Comparison of ENCODE assay signal across 7 cellular contexts in the genomic region with DNA sequence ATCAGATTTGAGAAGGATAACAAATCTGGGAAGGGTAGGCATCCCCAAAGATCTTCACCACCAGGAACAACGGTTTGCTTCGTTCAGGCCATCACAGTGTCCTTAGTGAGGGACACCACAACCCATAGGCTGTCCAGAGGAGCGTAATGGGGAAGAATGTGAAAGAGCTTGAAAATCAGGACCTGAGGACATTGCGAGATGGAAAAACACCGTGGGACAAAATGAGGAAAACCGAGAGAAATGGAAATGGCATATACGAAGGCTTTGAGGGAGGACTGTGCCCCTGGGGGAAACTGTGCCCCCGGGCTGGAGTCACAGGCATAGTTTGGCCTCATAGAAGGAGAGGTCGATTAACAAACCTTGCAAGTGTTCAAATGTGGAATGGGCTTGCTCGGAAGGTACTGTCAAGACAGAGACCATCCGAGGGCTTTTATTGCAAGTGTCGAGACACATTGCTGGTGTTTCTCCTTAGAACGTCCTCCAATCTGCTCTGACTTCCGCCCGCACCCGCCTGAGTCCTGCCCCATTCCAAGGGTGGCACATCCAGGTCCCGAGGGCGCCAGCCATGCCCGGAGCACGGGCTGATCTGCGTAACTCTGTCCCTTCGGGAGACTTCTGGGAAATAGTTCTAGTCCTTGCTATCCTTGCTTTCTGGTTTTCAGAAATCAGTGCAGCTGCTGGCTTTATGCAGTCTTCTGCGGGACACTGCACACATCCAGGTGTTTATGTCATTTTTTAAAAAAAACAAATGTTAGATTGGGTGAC. TPM values are rescaled to one million over a fixed set of nuclear protein-coding genes. Genes with fewer than 3 reads are reported as not detected.
DNase-seq lines count a peak whose midpoint lies in the region; ATAC-seq, FAIRE-seq and TF ChIP-seq lines count a peak whose summit lies in the region.

No MANE protein-coding gene starts in this region.

- H3K4me1 Mint-ChIP-seq in activated T-cell treated with anti-CD3 and anti-CD28 coated beads, Interleukin-2, amount 50 U/mL, for 72 hours (ENCODE audit: low read depth), result peaks cover 19% of the 10 kb centered on the region
- H3K4me1 Mint-ChIP-seq in natural killer cell treated with Interleukin-12 subunit alpha and Interleukin-12 subunit beta and Interleukin-15 and Interleukin-18, amount 100 ng/mL, for 72 hours (ENCODE audit: low read depth in 2 of 2), result peaks cover 8 to 19% of the 10 kb centered on the region in 2 donors

- peaks cover 18% of the 10 kb centered on the region for H3K27me3 Mint-ChIP-seq in activated T-cell treated with anti-CD3 and anti-CD28 coated beads, Interleukin-2, amount 50 U/mL, for 72 hours (ENCODE audit: low read depth)
- peaks cover 0 to 4% of the 10 kb centered on the region in 2 donors for H3K27me3 Mint-ChIP-seq in natural killer cell treated with Interleukin-12 subunit alpha and Interleukin-12 subunit beta and Interleukin-15 and Interleukin-18, amount 100 ng/mL, for 72 hours

- H3K4me1 ChIP-seq in upper lobe of right lung, result peaks cover 24% of the 10 kb centered on the region

- no peak for TF ChIP-seq CTCF in foreskin fibroblast (IDR thresholded peaks at IDR 0.05; ENCODE audit: low read depth, low read length)
- no peak for TF ChIP-seq CTCF in upper lobe of right lung (IDR thresholded peaks at IDR 0.05)

- intact Hi-C loops in upper lobe of right lung (cut with DNase I), result no loop called here

- peak overlapping the region; percentile 90 to 98 for H3K4me3 Mint-ChIP-seq in activated T-cell treated with anti-CD3 and anti-CD28 coated beads, Interleukin-2, amount 50 U/mL, for 72 hours
- peak overlapping the region; percentile 75 for H3K4me3 Mint-ChIP-seq in natural killer cell treated with Interleukin-12 subunit alpha and Interleukin-12 subunit beta and Interleukin-15 and Interleukin-18, amount 100 ng/mL, for 72 hours

- peak; percentile 3 for ATAC-seq in HG02571 (IDR thresholded peaks at IDR 0.05; ENCODE audit: unreplicated experiment)
- ATAC-seq in activated T-cell treated with anti-CD3 and anti-CD28 coated beads, Interleukin-2, amount 50 U/mL, for 72 hours (replicated peaks in 1 of 2), result peak; percentile 5 to 19
- ATAC-seq in natural killer cell treated with Interleukin-12 subunit alpha and Interleukin-12 subunit beta and Interleukin-15 and Interleukin-18, amount 100 ng/mL, for 72 hours, result no peak
- peak; percentile 65 for ATAC-seq in upper lobe of right lung

- H3K4me3 ChIP-seq in foreskin fibroblast (ENCODE audit: low read depth in 1 of 2, low read length in 2 of 2) (peak overlapping the region; percentile 72 to 90), upper lobe of right lung (peak overlapping the region; percentile 93)

- no peaks in the 10 kb centered on the region for H3K9me3 Mint-ChIP-seq in activated T-cell treated with anti-CD3 and anti-CD28 coated beads, Interleukin-2, amount 50 U/mL, for 72 hours
- no peaks in the 10 kb centered on the region for H3K9me3 Mint-ChIP-seq in natural killer cell treated with Interleukin-12 subunit alpha and Interleukin-12 subunit beta and Interleukin-15 and Interleukin-18, amount 100 ng/mL, for 72 hours

- TF ChIP-seq POLR2A in GM12892 (IDR thresholded peaks at IDR 0.05; ENCODE audit: low read depth, low read length), result no peak

- no peaks in the 10 kb centered on the region for H3K9me3 ChIP-seq in upper lobe of right lung

- no peak overlapping the region for H3K27ac Mint-ChIP-seq in activated T-cell treated with anti-CD3 and anti-CD28 coated beads, Interleukin-2, amount 50 U/mL, for 72 hours
- peak overlapping the region; percentile 1 to 54 for H3K27ac Mint-ChIP-seq in natural killer cell treated with Interleukin-12 subunit alpha and Interleukin-12 subunit beta and Interleukin-15 and Interleukin-18, amount 100 ng/mL, for 72 hours

- no peaks in the 10 kb centered on the region for H3K36me3 ChIP-seq in upper lobe of right lung

- FAIRE-seq in GM12892 (lab: Jason Lieb, UNC), result peak; percentile 44

- H3K27me3 ChIP-seq in upper lobe of right lung, result no peaks in the 10 kb centered on the region

- DNase-seq in GM12892 (ENCODE audit: insufficient read length) (no peak), NCI-H2171 treated with DMSO at 0.1 percent for 48 hours (lab: John Stamatoyannopoulos, UW) (peak; percentile 82), foreskin fibroblast (peak; percentile 24 to 63), upper lobe of right lung (peak; percentile 86)
- peak; percentile 13 to 23 for DNase-seq in activated T-cell treated with anti-CD3 and anti-CD28 coated beads, Interleukin-2, amount 50 U/mL, for 72 hours
- no peak for DNase-seq in natural killer cell treated with Interleukin-12 subunit alpha and Interleukin-12 subunit beta and Interleukin-15 and Interleukin-18, amount 100 ng/mL, for 72 hours (ENCODE audit: low spot score)

- peak overlapping the region; percentile 97 for H3K27ac ChIP-seq in upper lobe of right lung

- H3K36me3 Mint-ChIP-seq in activated T-cell treated with anti-CD3 and anti-CD28 coated beads, Interleukin-2, amount 50 U/mL, for 72 hours (ENCODE audit: insufficient read depth in 2 of 2), result no peaks in the 10 kb centered on the region
- H3K36me3 Mint-ChIP-seq in natural killer cell treated with Interleukin-12 subunit alpha and Interleukin-12 subunit beta and Interleukin-15 and Interleukin-18, amount 100 ng/mL, for 72 hours, result no peaks in the 10 kb centered on the region

RNA-seq across cellular contexts. Expression of gene PALS1, which starts 0.9 kb away (rescaled TPM):
- polyA plus RNA-seq in GM12892 (2012; ENCODE audit: missing spikeins), result 5.6 TPM
- total RNA-seq in activated T-cell treated with anti-CD3 and anti-CD28 coated beads, Interleukin-2, amount 50 U/mL, for 72 hours, result 1 to 10 TPM; 5.5 to 6.5 TPM
- total RNA-seq in natural killer cell treated with Interleukin-12 subunit alpha and Interleukin-12 subunit beta and Interleukin-15 and Interleukin-18, amount 100 ng/mL, for 72 hours, result 10 to 100 TPM in 1 of 2 donors, 1 to 10 TPM in 1; 6.4 to 10.8 TPM
- total RNA-seq in upper lobe of right lung, result 35.5 TPM

RNA-seq across cellular contexts. Expression of gene GARIN2, which starts 51.1 kb away (rescaled TPM):
- polyA plus RNA-seq in GM12892 (2012; ENCODE audit: missing spikeins), result 0.45 TPM
- not detected for total RNA-seq in activated T-cell treated with anti-CD3 and anti-CD28 coated beads, Interleukin-2, amount 50 U/mL, for 72 hours
- not detected for total RNA-seq in natural killer cell treated with Interleukin-12 subunit alpha and Interleukin-12 subunit beta and Interleukin-15 and Interleukin-18, amount 100 ng/mL, for 72 hours
- 0.29 TPM for total RNA-seq in upper lobe of right lung

Comparison
In these comparisons a context has a peak if more than half of its experiments do, and no peak if none do; other contexts are left out.
1. DNase-seq: peak in NCI-H2171 treated with DMSO at 0.1 percent for 48 hours (single experiment), activated T-cell treated with anti-CD3 and anti-CD28 coated beads, Interleukin-2, amount 50 U/mL, for 72 hours (2 of 2), foreskin fibroblast (2 of 2) and upper lobe of right lung (single experiment); none in GM12892 (single experiment) and natural killer cell treated with Interleukin-12 subunit alpha and Interleukin-12 subunit beta and Interleukin-15 and Interleukin-18, amount 100 ng/mL, for 72 hours (single experiment).
2. ATAC-seq: peak in HG02571 (single experiment), activated T-cell treated with anti-CD3 and anti-CD28 coated beads, Interleukin-2, amount 50 U/mL, for 72 hours (2 of 2) and upper lobe of right lung (single experiment); none in natural killer cell treated with Interleukin-12 subunit alpha and Interleukin-12 subunit beta and Interleukin-15 and Interleukin-18, amount 100 ng/mL, for 72 hours (0 of 2).